10 cellular contexts compared by ENCODE assay signal in the genomic region with DNA sequence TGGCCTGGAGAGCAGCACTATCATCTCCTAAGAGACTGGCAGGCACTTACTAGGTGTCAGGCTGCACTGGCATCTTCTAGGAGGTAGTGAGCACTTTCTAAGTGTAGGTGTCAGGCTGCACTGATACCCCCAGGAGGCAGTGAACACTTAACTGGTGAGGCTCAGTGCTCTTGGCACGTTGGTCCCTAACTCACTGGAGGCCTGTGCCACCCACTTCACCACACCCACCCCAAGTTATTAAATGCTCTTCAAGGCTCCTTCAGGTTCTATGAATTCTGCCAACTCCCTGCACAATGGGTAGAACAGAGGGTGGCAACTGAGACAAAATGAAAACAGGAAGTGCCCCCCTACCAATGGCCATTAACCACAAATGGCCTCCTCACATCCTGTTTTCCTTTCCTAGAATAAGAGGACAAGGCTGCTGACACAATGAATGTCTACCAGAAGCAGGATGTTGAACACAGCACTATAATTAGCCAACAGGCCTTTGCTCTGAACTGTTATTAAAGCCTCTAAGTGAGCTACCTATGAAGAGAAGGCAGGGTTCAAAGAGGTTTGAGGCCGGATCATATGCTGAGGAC. TPM values are rescaled to one million over a fixed set of nuclear protein-coding genes. Genes with fewer than 3 reads are reported as not detected.
A peak's percentile ranks its signal among the peaks of the same experiment; 100 is the strongest.
DNase-seq lines count a peak whose midpoint lies in the region; ATAC-seq and TF ChIP-seq lines count a peak whose summit lies in the region.
"Had no signal": no experiment of that assay in that cellular context is flagged by ENCODE, and none has a peak within 500 bp of the region (broad histone marks: within the 10 kb centered on the region; RNA-seq: fewer than 3 reads in every experiment).

No MANE protein-coding gene starts in this region.

- peak overlapping the region; percentile 9 for H3K9ac ChIP-seq in Loucy (ENCODE audit: low read depth, low read length, poor library complexity, severe bottlenecking)

- H3K27ac Mint-ChIP-seq in CD4-positive, CD25-positive, alpha-beta regulatory T cell, result peak overlapping the region; percentile 19 to 91 (median 57)
- H3K27ac Mint-ChIP-seq in T-helper 2 cell treated with Interferon-gamma antibody and Interleukin-4, amounts not matched to agents 5 μg/mL and 100 μg/mL, for 36 hours, result peak overlapping the region; percentile 55

- no peaks in the 10 kb centered on the region for H3K79me2 ChIP-seq in Loucy (ENCODE audit: insufficient read depth, low read length)

- peak overlapping the region; percentile 51 for H3K4me3 ChIP-seq in CD4-positive, CD25-positive, alpha-beta regulatory T cell (ENCODE audit: low read depth, low read length)
- peak overlapping the region; percentile 5 for H3K4me3 ChIP-seq in Loucy (ENCODE audit: low read length, poor library complexity, severe bottlenecking)

- no peaks in the 10 kb centered on the region for H3K9me3 Mint-ChIP-seq in CD4-positive, CD25-positive, alpha-beta regulatory T cell
- H3K9me3 Mint-ChIP-seq in T-helper 2 cell treated with Interferon-gamma antibody and Interleukin-4, amounts not matched to agents 5 μg/mL and 100 μg/mL, for 36 hours, result no peaks in the 10 kb centered on the region

- peaks cover 4% of the 10 kb centered on the region for H3K27me3 ChIP-seq in CD4-positive, CD25-positive, alpha-beta regulatory T cell (ENCODE audit: control insufficient read depth, insufficient read depth, low read length)
- H3K27me3 ChIP-seq in Loucy (ENCODE audit: insufficient read depth, low read length, poor library complexity, severe bottlenecking), result no peaks in the 10 kb centered on the region

- H3K27me3 Mint-ChIP-seq in CD4-positive, CD25-positive, alpha-beta regulatory T cell, result peaks cover 22% of the 10 kb centered on the region
- peaks cover 26% of the 10 kb centered on the region for H3K27me3 Mint-ChIP-seq in T-helper 2 cell treated with Interferon-gamma antibody and Interleukin-4, amounts not matched to agents 5 μg/mL and 100 μg/mL, for 36 hours (ENCODE audit: low read depth)

- H3K9me2 ChIP-seq in Loucy (replicated peaks; ENCODE audit: low read depth, low read length), result no peaks in the 10 kb centered on the region

- H3K4me2 ChIP-seq in Loucy (ENCODE audit: low read depth, low read length, poor library complexity, severe bottlenecking), result peak overlapping the region; percentile 56

- H4K20me1 ChIP-seq in Loucy (ENCODE audit: insufficient read depth, low read length, poor library complexity, severe bottlenecking), result peaks cover 17% of the 10 kb centered on the region

- POLR2A ChIA-PET in HEK293T (lab: Yijun Ruan, JAX), result no interaction called here

- ATAC-seq in CD4-positive, CD25-positive, alpha-beta regulatory T cell (ENCODE audit: low read depth in 2 of 2), result peak; percentile 68 to 69
- no peak for ATAC-seq in HG03521 (IDR thresholded peaks at IDR 0.05; ENCODE audit: unreplicated experiment)
- ATAC-seq: foreskin keratinocyte, SK-N-SH treated with all-trans-retinoic acid at 6 μM for 48 hours had no signal

- H3K4me1 ChIP-seq in CD4-positive, CD25-positive, alpha-beta regulatory T cell (ENCODE audit: control insufficient read depth, insufficient read depth, low read length, poor library complexity, severe bottlenecking), result peaks cover 58% of the 10 kb centered on the region
- peaks cover 21% of the 10 kb centered on the region for H3K4me1 ChIP-seq in Loucy (ENCODE audit: insufficient read depth, low read length, poor library complexity, severe bottlenecking)
- H3K4me1 ChIP-seq: foreskin keratinocyte had no signal

- no peak for TF ChIP-seq CTCF in Loucy (conservative IDR thresholded peaks at IDR 0.05; ENCODE audit: low read length)
- no peak for TF ChIP-seq CTCF in GM10266 (IDR thresholded peaks at IDR 0.05; ENCODE audit: control insufficient read depth, insufficient read depth, low read depth, missing control alignments)

- H2AFZ ChIP-seq in Loucy (ENCODE audit: low read length), result no peak overlapping the region

- CTCF ChIA-PET in HEK293T (lab: Yijun Ruan, JAX), result no interaction called here

- H3F3A ChIP-seq in Loucy (ENCODE audit: low read depth), result peaks cover 7% of the 10 kb centered on the region; the same call in 1 of the 2 replicates

- H3K27ac ChIP-seq in CD4-positive, CD25-positive, alpha-beta regulatory T cell (ENCODE audit: insufficient read depth, low read length, poor library complexity, severe bottlenecking), result peak overlapping the region; percentile 55
- H3K27ac ChIP-seq: foreskin keratinocyte had no signal

- peaks cover 45% of the 10 kb centered on the region for H3K36me3 ChIP-seq in CD4-positive, CD25-positive, alpha-beta regulatory T cell (ENCODE audit: control insufficient read depth, insufficient read depth, low read length)
- H3K36me3 ChIP-seq in Loucy (ENCODE audit: insufficient read depth, low read length), result peaks cover 44% of the 10 kb centered on the region; the same call in 1 of the 2 replicates

- peaks cover 53% of the 10 kb centered on the region for H3K36me3 Mint-ChIP-seq in CD4-positive, CD25-positive, alpha-beta regulatory T cell
- H3K36me3 Mint-ChIP-seq in T-helper 2 cell treated with Interferon-gamma antibody and Interleukin-4, amounts not matched to agents 5 μg/mL and 100 μg/mL, for 36 hours (ENCODE audit: low read depth), result peaks cover 50% of the 10 kb centered on the region

- H3K9me3 ChIP-seq in CD4-positive, CD25-positive, alpha-beta regulatory T cell (ENCODE audit: control insufficient read depth in 2 of 2, low read length in 2 of 2), result no peaks in the 10 kb centered on the region
- H3K9me3 ChIP-seq in Loucy (ENCODE audit: insufficient read depth, low read depth, low read length), result no peaks in the 10 kb centered on the region

- peaks cover 29 to 73% (median 48%) of the 10 kb centered on the region in 4 donors for H3K4me1 Mint-ChIP-seq in CD4-positive, CD25-positive, alpha-beta regulatory T cell
- H3K4me1 Mint-ChIP-seq in T-helper 2 cell treated with Interferon-gamma antibody and Interleukin-4, amounts not matched to agents 5 μg/mL and 100 μg/mL, for 36 hours (ENCODE audit: low read depth), result peaks cover 22% of the 10 kb centered on the region

- peak overlapping the region; percentile 35 to 58 (median 45) for H3K4me3 Mint-ChIP-seq in CD4-positive, CD25-positive, alpha-beta regulatory T cell
- peak overlapping the region; percentile 49 for H3K4me3 Mint-ChIP-seq in T-helper 2 cell treated with Interferon-gamma antibody and Interleukin-4, amounts not matched to agents 5 μg/mL and 100 μg/mL, for 36 hours

- DNase-seq in CD4-positive, CD25-positive, alpha-beta regulatory T cell, result peak in 2 of 3 donors; percentile 34 to 91
- no peak for DNase-seq in T-helper 2 cell treated with Interferon-gamma antibody and Interleukin-4, amounts not matched to agents 5 μg/mL and 100 μg/mL, for 36 hours (ENCODE audit: low spot score)
- DNase-seq in kidney tubule cell (ENCODE audit: low spot score) (peak; percentile 4), GM10266 (ENCODE audit: extremely low spot score) (no peak), HEK293T (ENCODE audit: extremely low spot score) (no peak), LoVo (ENCODE audit: low spot score) (no peak)
- DNase-seq: foreskin keratinocyte had no signal

TF ChIP-seq in HEK293T, 16 proteins besides CTCF, POLR2A, EP300 and RAD21:
- no peak for TF ChIP-seq FOXM1 (IDR thresholded peaks at IDR 0.05; ENCODE audit: borderline replicate concordance)
- TF ChIP-seq, protein P1, sequence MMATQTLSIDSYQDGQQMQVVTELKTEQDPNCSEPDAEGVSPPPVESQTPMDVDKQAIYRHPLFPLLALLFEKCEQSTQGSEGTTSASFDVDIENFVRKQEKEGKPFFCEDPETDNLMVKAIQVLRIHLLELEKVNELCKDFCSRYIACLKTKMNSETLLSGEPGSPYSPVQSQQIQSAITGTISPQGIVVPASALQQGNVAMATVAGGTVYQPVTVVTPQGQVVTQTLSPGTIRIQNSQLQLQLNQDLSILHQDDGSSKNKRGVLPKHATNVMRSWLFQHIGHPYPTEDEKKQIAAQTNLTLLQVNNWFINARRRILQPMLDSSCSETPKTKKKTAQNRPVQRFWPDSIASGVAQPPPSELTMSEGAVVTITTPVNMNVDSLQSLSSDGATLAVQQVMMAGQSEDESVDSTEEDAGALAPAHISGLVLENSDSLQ (IDR thresholded peaks at IDR 0.05), result no peak
- TF ChIP-seq L3MBTL2 (conservative IDR thresholded peaks at IDR 0.05), result no peak
- no peak for TF ChIP-seq CTBP1 (IDR thresholded peaks at IDR 0.05; ENCODE audit: borderline replicate concordance)
- no peak for TF ChIP-seq ZNF384 (IDR thresholded peaks at IDR 0.05)
- TF ChIP-seq BHLHE40 (IDR thresholded peaks at IDR 0.05; ENCODE audit: borderline replicate concordance), result no peak
- no peak for TF ChIP-seq FOXK2 (IDR thresholded peaks at IDR 0.05)
- no peak for TF ChIP-seq SUZ12 (IDR thresholded peaks at IDR 0.05)
- TF ChIP-seq NFRKB (IDR thresholded peaks at IDR 0.05), result no peak
- no peak for TF ChIP-seq ELF4 (IDR thresholded peaks at IDR 0.05)
- TF ChIP-seq LEF1 (IDR thresholded peaks at IDR 0.05; ENCODE audit: borderline replicate concordance), result no peak
- no peak for TF ChIP-seq SP1 (IDR thresholded peaks at IDR 0.05)
- no peak for TF ChIP-seq ARNT (IDR thresholded peaks at IDR 0.05)
- no peak for TF ChIP-seq TARDBP (IDR thresholded peaks at IDR 0.05)
- TF ChIP-seq HDGF (IDR thresholded peaks at IDR 0.05; ENCODE audit: borderline replicate concordance), result no peak
- TF ChIP-seq FOXA1 (IDR thresholded peaks at IDR 0.05), result no peak

RNA-seq across cellular contexts. Expression of a gene that starts 29.4 kb away (rescaled TPM):
- total RNA-seq in CD4-positive, CD25-positive, alpha-beta regulatory T cell, result 20.1 TPM
- polyA plus RNA-seq in CD4-positive, CD25-positive, alpha-beta regulatory T cell, result 10 to 100 TPM; 28.9 to 38.5 (median 33.0) TPM

RNA-seq across cellular contexts. Expression of a gene that starts 31.4 kb away (rescaled TPM):
- total RNA-seq in CD4-positive, CD25-positive, alpha-beta regulatory T cell, result not detected
- polyA plus RNA-seq in CD4-positive, CD25-positive, alpha-beta regulatory T cell, result not detected

RNA-seq across cellular contexts. Expression of a gene that starts 51.7 kb away (rescaled TPM):
- total RNA-seq in CD4-positive, CD25-positive, alpha-beta regulatory T cell, result 4.9 TPM
- polyA plus RNA-seq in CD4-positive, CD25-positive, alpha-beta regulatory T cell, result not detected

RNA-seq across cellular contexts. Expression of a gene that starts 57.7 kb away (rescaled TPM):
- 1.7 TPM for total RNA-seq in CD4-positive, CD25-positive, alpha-beta regulatory T cell
- polyA plus RNA-seq in CD4-positive, CD25-positive, alpha-beta regulatory T cell, result 1 to 10 TPM; 3.9 to 8.7 (median 7.5) TPM

Comparison
In these comparisons a context has a peak if more than half of its experiments do, and no peak if none do; other contexts are left out.
1. DNase-seq: peak in CD4-positive, CD25-positive, alpha-beta regulatory T cell (2 of 3) and kidney tubule cell (single experiment); none in T-helper 2 cell treated with Interferon-gamma antibody and Interleukin-4, amounts not matched to agents 5 μg/mL and 100 μg/mL, for 36 hours (single experiment), GM10266 (single experiment), HEK293T (single experiment) and LoVo (single experiment).